In genomic region chr4:108619372-108620100, GRCh38 we compare ENCODE assay signal across 8 cellular contexts. TPM values are rescaled to one million over a fixed set of nuclear protein-coding genes. Genes with fewer than 3 reads are reported as not detected.
A peak's percentile ranks its signal among the peaks of the same experiment; 100 is the strongest.
DNase-seq lines count a peak whose midpoint lies in the region; ATAC-seq and TF ChIP-seq lines count a peak whose summit lies in the region.

No MANE protein-coding gene starts in this region.

- intact Hi-C loops in Panc1 (cut with micrococcal nuclease; ENCODE audit: unreplicated experiment), result no loop called here
- intact Hi-C loops in MCF 10A (cut with micrococcal nuclease), result loop anchor here (2.0 to 5.0 kb wide), 2 partner anchors 31 to 602 kb away; partner anchors contain the start of gene OSTC

- 71% methylated on average over 7 of the region's 7 CpGs for whole genome bisulfite sequencing in upper lobe of left lung, 2 donors

- CTCF ChIA-PET in AG04449 (lab: Yijun Ruan, JAX) (interaction anchor here (1.1 kb wide), 1 partner anchor 8 kb away, joined by 3 read pairs; no protein-coding TSS in a partner anchor), Panc1 (lab: Charles Lee) (no interaction called here), MCF 10A (lab: Yijun Ruan, JAX) (interaction anchor here (0.6 to 1.1 kb wide), 3 partner anchors 31 to 862 kb away, joined by 3 to 4 read pairs (median 3); partner anchors contain the start of gene OSTC)

- H3K9me3 Mint-ChIP-seq in MCF 10A (ENCODE audit: unreplicated experiment), result no peaks in the 10 kb centered on the region

- no peak for TF ChIP-seq POLR2A in upper lobe of left lung (IDR thresholded peaks at IDR 0.05)

- H3K27me3 ChIP-seq in Panc1 (ENCODE audit: control insufficient read depth, insufficient read depth, low read length) (no peaks in the 10 kb centered on the region), mucosa of rectum (ENCODE audit: control insufficient read depth in 2 of 2, insufficient read depth in 2 of 2, low read length in 2 of 2) (no peaks in the 10 kb centered on the region), upper lobe of left lung (no peaks in the 10 kb centered on the region)

- H3K4me1 Mint-ChIP-seq in MCF 10A (ENCODE audit: insufficient read depth, unreplicated experiment), result peaks cover 32% of the 10 kb centered on the region

- in situ Hi-C loops in Panc1 (cut with HindIII; ENCODE audit: low pct_unique_long_range_greater_than_20kb, low sequenced_read_pairs), result no loop called here

- peak overlapping the region; percentile 65 to 72 for H3K9ac ChIP-seq in mucosa of rectum (ENCODE audit: low read depth in 1 of 2, low read length in 2 of 2)

- H3K4me1 ChIP-seq in Panc1 (ENCODE audit: control insufficient read depth, insufficient read depth, low read length) (peaks cover 7% of the 10 kb centered on the region), mucosa of rectum (ENCODE audit: control insufficient read depth in 2 of 2, insufficient read depth in 2 of 2, low read length in 2 of 2) (peaks cover 12 to 16% of the 10 kb centered on the region in 2 donors), upper lobe of left lung (peaks cover 20 to 38% (median 29%) of the 10 kb centered on the region in 4 donors)

- BruUV-seq in Panc1 (replicated peaks; lab: Mats Ljungman, UMichigan), result no TSS peak
- TSS peak; percentile 86 for BruUV-seq in MCF 10A (replicated peaks; lab: Mats Ljungman, UMichigan)

- TF ChIP-seq EP300 in upper lobe of left lung (IDR thresholded peaks at IDR 0.05), result no peak

- peak; percentile 3 for ATAC-seq in GM21576 (IDR thresholded peaks at IDR 0.05; ENCODE audit: unreplicated experiment)
- no peak for ATAC-seq in Panc1
- ATAC-seq in upper lobe of left lung (ENCODE audit: low FRiP score in 2 of 2), result peak in 1 of 2 donors; percentile 7

- H3K27ac ChIP-seq in Panc1 (ENCODE audit: low read length) (peak overlapping the region; percentile 48; the same call in 1 of the 2 replicates), mucosa of rectum (ENCODE audit: low read depth in 2 of 2, low read length in 2 of 2) (peak overlapping the region; percentile 10 to 46), upper lobe of left lung (peak overlapping the region; percentile 46 to 94 (median 84))

- POLR2A ChIA-PET in AG04449 (lab: Yijun Ruan, JAX), result interaction anchor here (0.8 to 1.3 kb wide), 5 partner anchors 8 to 262 kb away, joined by 3 to 9 read pairs (median 4); partner anchors contain the start of gene OSTC
- POLR2A ChIA-PET in Panc1 (lab: Charles Lee), result no interaction called here
- POLR2A ChIA-PET in MCF 10A (lab: Yijun Ruan, JAX), result interaction anchor here (0.6 to 4.0 kb wide), 22 partner anchors 8 to 1565 kb away, joined by 3 to 65 read pairs (median 3); partner anchors contain the start of genes OSTC and SEC24B

- no peaks in the 10 kb centered on the region for H3K27me3 Mint-ChIP-seq in MCF 10A (ENCODE audit: insufficient read depth, unreplicated experiment)

- H3K36me3 ChIP-seq in Panc1 (ENCODE audit: control insufficient read depth, insufficient read depth, low read length), result peaks cover 31% of the 10 kb centered on the region
- H3K36me3 ChIP-seq in mucosa of rectum (ENCODE audit: control insufficient read depth in 2 of 2, insufficient read depth in 2 of 2, low read length in 2 of 2), result peaks cover 26% of the 10 kb centered on the region in 2 donors
- peaks cover 13 to 28% (median 26%) of the 10 kb centered on the region in 4 donors for H3K36me3 ChIP-seq in upper lobe of left lung

- H3K27ac Mint-ChIP-seq in MCF 10A (ENCODE audit: low read depth, unreplicated experiment), result peak overlapping the region; percentile 99

- peaks cover 40% of the 10 kb centered on the region for H3K36me3 Mint-ChIP-seq in MCF 10A (ENCODE audit: insufficient read depth, unreplicated experiment)

- TF ChIP-seq CTCF in AG04449 (IDR thresholded peaks at IDR 0.05; ENCODE audit: insufficient read depth, low read length, missing control alignments) (no peak), Panc1 (IDR thresholded peaks at IDR 0.05) (no peak), MCF 10A (IDR thresholded peaks at IDR 0.05; ENCODE audit: unreplicated experiment) (no peak), upper lobe of left lung (IDR thresholded peaks at IDR 0.05) (no peak)

- H3K9me3 ChIP-seq in Panc1 (ENCODE audit: control insufficient read depth, insufficient read depth, low read depth, low read length), result no peaks in the 10 kb centered on the region
- no peaks in the 10 kb centered on the region for H3K9me3 ChIP-seq in mucosa of rectum (ENCODE audit: control insufficient read depth in 2 of 2, low read length in 2 of 2)
- H3K9me3 ChIP-seq in upper lobe of left lung, result no peaks in the 10 kb centered on the region

- H3K4me3 ChIP-seq in AG04449 (ENCODE audit: low read depth, low read length), result peak overlapping the region; percentile 55
- H3K4me3 ChIP-seq in Panc1 (ENCODE audit: low read depth in 2 of 2, low read length in 2 of 2), result peak overlapping the region; percentile 95 to 99; a peak in 3 of 4 replicates
- H3K4me3 ChIP-seq in mucosa of rectum (ENCODE audit: low read length in 2 of 2), result peak overlapping the region; percentile 87 to 95
- peak overlapping the region; percentile 41 to 82 (median 70) for H3K4me3 ChIP-seq in upper lobe of left lung

- H3K4me3 Mint-ChIP-seq in MCF 10A (ENCODE audit: unreplicated experiment), result peak overlapping the region; percentile 97

- DNase-seq in AG04449 (ENCODE audit: low read depth, low spot score) (no peak), Panc1 (ENCODE audit: low read depth, low spot score) (no peak), MCF 10A (ENCODE audit: unreplicated experiment) (no peak), upper lobe of left lung (no peak), RPMI8226 (no peak), NCI-H524 (lab: John Stamatoyannopoulos, UW) (no peak)

RNA-seq across cellular contexts. Expression of gene RPL34, which starts 0.8 kb away (rescaled TPM):
- total RNA-seq in Panc1 (2021; ENCODE audit: unreplicated experiment) (488 TPM), MCF 10A (2022) (1,508 and 1,646 TPM in 2 replicates), upper lobe of left lung (1,000 to 10,000 TPM in 1 of 6 donors, 100 to 1,000 TPM in 5; 181 to 1,016 (median 526) TPM)
- 477 TPM for polyA plus RNA-seq in Panc1 (2012; ENCODE audit: insufficient read length)

RNA-seq across cellular contexts. Expression of gene OSTC, which starts 30.9 kb away (rescaled TPM):
- total RNA-seq in Panc1 (2021; ENCODE audit: unreplicated experiment) (57.8 TPM), MCF 10A (2022) (175 and 214 TPM in 2 replicates), upper lobe of left lung (10 to 100 TPM in 5 of 6 donors, 1 to 10 TPM in 1; 7.5 to 77.2 (median 51.3) TPM)
- 59.2 TPM for polyA plus RNA-seq in Panc1 (2012; ENCODE audit: insufficient read length)

Comparison
In these comparisons a context has a peak if more than half of its experiments do, and no peak if none do; other contexts are left out.
1. H3K27ac ChIP-seq: peak in every context shown above with its lines; median percentile 84 in upper lobe of left lung; 48 in Panc1; 28 in mucosa of rectum.